In genomic region chr2:9805435-9806297, GRCh38 we compare ENCODE assay signal across 17 cellular contexts. TPM values are rescaled to one million over a fixed set of nuclear protein-coding genes. Genes with fewer than 3 reads are reported as not detected.
DNase-seq lines count a peak whose midpoint lies in the region; ATAC-seq and TF ChIP-seq lines count a peak whose summit lies in the region.
"Had no signal": no experiment of that assay in that cellular context is flagged by ENCODE, and none has a peak within 500 bp of the region (broad histone marks: within the 10 kb centered on the region; RNA-seq: fewer than 3 reads in every experiment).

No MANE protein-coding gene starts in this region.

- H3K9me3 ChIP-seq in fibroblast of lung (ENCODE audit: control insufficient read depth, insufficient read depth, low read depth, low read length) (no peaks in the 10 kb centered on the region), osteoblast (ENCODE audit: low read depth, low read length) (no peaks in the 10 kb centered on the region)
- H3K9me3 ChIP-seq: transverse colon had no signal

- no peak overlapping the region for H3K4me3 ChIP-seq in fibroblast of lung (replicated peaks in 1 of 4; ENCODE audit: control extremely low read depth in 1 of 4, insufficient read depth in 1 of 4, low read depth in 3 of 4, low read length in 4 of 4)
- H3K4me3 ChIP-seq in osteoblast (ENCODE audit: insufficient read depth, low read length) = no peak overlapping the region
- H3K4me3 ChIP-seq: cardiac muscle cell, transverse colon had no signal

- TF ChIP-seq CTCF in fibroblast of lung (conservative IDR thresholded peaks at IDR 0.05 in 1 of 2, IDR thresholded peaks at IDR 0.05 in 1 of 2; ENCODE audit: low read depth in 1 of 2, low read length in 2 of 2) (no peak), osteoblast (IDR thresholded peaks at IDR 0.05; ENCODE audit: extremely low read depth, low read depth, low read length) (no peak)

- ATAC-seq in GM21381 (IDR thresholded peaks at IDR 0.05; ENCODE audit: unreplicated experiment) = no peak
- ATAC-seq: PC-3 had no signal

- H3K9ac ChIP-seq in fibroblast of lung (ENCODE audit: insufficient read depth, low read length) = no peak overlapping the region

- H3K79me2 ChIP-seq in fibroblast of lung (ENCODE audit: control insufficient read depth, insufficient read depth, low read length) (no peaks in the 10 kb centered on the region), osteoblast (ENCODE audit: insufficient read depth, low read length) (no peaks in the 10 kb centered on the region)

- no peak overlapping the region for H3K27ac ChIP-seq in fibroblast of lung (ENCODE audit: insufficient read depth, low read length)
- H3K27ac ChIP-seq in osteoblast (ENCODE audit: low read depth, low read length) = no peak overlapping the region
- H3K27ac ChIP-seq: 22Rv1, cardiac muscle cell, transverse colon had no signal

- H3K4me1 ChIP-seq in fibroblast of lung (ENCODE audit: control insufficient read depth, extremely low read depth, insufficient read depth, low read length) (peaks cover 20% of the 10 kb centered on the region), osteoblast (ENCODE audit: insufficient read depth, low read length) (peaks cover 34% of the 10 kb centered on the region)

- no peak overlapping the region for H2AFZ ChIP-seq in fibroblast of lung (ENCODE audit: low read length)
- H2AFZ ChIP-seq in osteoblast (ENCODE audit: low read length) = no peak overlapping the region

- H3K36me3 ChIP-seq in fibroblast of lung (ENCODE audit: control insufficient read depth, insufficient read depth, low read length) (no peaks in the 10 kb centered on the region), osteoblast (ENCODE audit: insufficient read depth, low read length) (no peaks in the 10 kb centered on the region)
- H3K36me3 ChIP-seq: cardiac muscle cell, transverse colon had no signal

- H3K4me2 ChIP-seq in fibroblast of lung (ENCODE audit: extremely low read depth, insufficient read depth, low read length) (no peak overlapping the region), osteoblast (ENCODE audit: insufficient read depth, low read length) (no peak overlapping the region)

- no peaks in the 10 kb centered on the region for H3K27me3 ChIP-seq in fibroblast of lung (ENCODE audit: control insufficient read depth, insufficient read depth, low read length)
- H3K27me3 ChIP-seq in osteoblast (ENCODE audit: insufficient read depth, low read length) = no peaks in the 10 kb centered on the region
- H3K27me3 ChIP-seq: cardiac muscle cell, transverse colon had no signal

- H4K20me1 ChIP-seq in fibroblast of lung (ENCODE audit: control insufficient read depth, extremely low read depth, insufficient read depth, low read length) (no peaks in the 10 kb centered on the region), osteoblast (ENCODE audit: insufficient read depth, low read length) (no peaks in the 10 kb centered on the region)

- DNase-seq in DMS 273 (lab: John Stamatoyannopoulos, UW; ENCODE audit: unreplicated experiment) (peak; percentile 72), DMS 273 treated with DMSO at 0.1 percent for 48 hours (lab: John Stamatoyannopoulos, UW) (no peak), NCI-H2171 treated with DMSO at 0.1 percent for 48 hours (lab: John Stamatoyannopoulos, UW) (peak; percentile 57), fibroblast of lung (ENCODE audit: low read depth in 2 of 2) (peak; percentile 9 to 94), osteoblast (ENCODE audit: insufficient read length, low spot score, missing footprints) (peak; percentile 79), NCI-H1105 treated with DMSO at 0.1 percent for 48 hours (lab: John Stamatoyannopoulos, UW) (no peak), NCI-H1930 (lab: John Stamatoyannopoulos, UW) (no peak)
- DNase-seq: CD8-positive, alpha-beta memory T cell; left cardiac atrium; NCI-H1092 treated with DMSO at 0.1 percent for 48 hours; PC-3; stimulated activated CD8-positive, alpha-beta memory T cell treated with anti-CD3 and anti-CD28 coated beads, Interleukin-4, amount 100 ng/mL, for 48 hours; SW 1271; transverse colon had no signal

RNA-seq across cellular contexts. Expression of gene TAF1B, which starts 37.6 kb away (rescaled TPM):
- 19.8 and 32.9 TPM in 2 replicates for total RNA-seq in fibroblast of lung
- polyA plus RNA-seq in fibroblast of lung = 19.5 and 30.8 TPM in 2 replicates
- 10.9 and 16.8 TPM in 2 replicates for polyA plus RNA-seq in fibroblast of lung (2012)
- 0.86 and 14.3 TPM in 2 replicates for polyA minus RNA-seq in fibroblast of lung (ENCODE audit: low replicate concordance)
- 36.5 and 41.3 TPM in 2 replicates for total RNA-seq in osteoblast

Comparison
In these comparisons a context has a peak if more than half of its experiments do, and no peak if none do; other contexts are left out.
1. DNase-seq: peak in DMS 273 (single experiment), NCI-H2171 treated with DMSO at 0.1 percent for 48 hours (single experiment), fibroblast of lung (2 of 2) and osteoblast (single experiment); none in DMS 273 treated with DMSO at 0.1 percent for 48 hours (single experiment), NCI-H1105 treated with DMSO at 0.1 percent for 48 hours (single experiment) and NCI-H1930 (0 of 2).